ENCODE assay signal across 10 cellular contexts in genomic region chr12:108468149-108468968, GRCh38. TPM values are rescaled to one million over a fixed set of nuclear protein-coding genes. Genes with fewer than 3 reads are reported as not detected.
DNase-seq lines count a peak whose midpoint lies in the region; ATAC-seq and FAIRE-seq lines count a peak whose summit lies in the region.
"Had no signal": no experiment of that assay in that cellular context is flagged by ENCODE, and none has a peak within 500 bp of the region (broad histone marks: within the 10 kb centered on the region; RNA-seq: fewer than 3 reads in every experiment).

No MANE protein-coding gene starts in this region.

- DNase-seq in ELF-1 (ENCODE audit: low read depth, low spot score) (peak; percentile 53), HTR-8/SVneo (ENCODE audit: insufficient read length, low spot score) (peak; percentile 51), amniotic epithelial cell (ENCODE audit: low read depth) (peak; percentile 21), immature natural killer cell (peak; percentile 15 to 38 (median 24)), NCI-H2029 (lab: John Stamatoyannopoulos, UW) (no peak), mesenteric fat pad (ENCODE audit: low spot score) (no peak)
- no peak for DNase-seq in effector memory CD4-positive, alpha-beta T cell
- DNase-seq: activated naive CD8-positive, alpha-beta T cell treated with anti-CD3 and anti-CD28 coated beads for 36 hours had no signal

- no peak overlapping the region for H3K27ac Mint-ChIP-seq in immature natural killer cell
- H3K27ac Mint-ChIP-seq: activated naive CD8-positive, alpha-beta T cell treated with anti-CD3 and anti-CD28 coated beads for 36 hours had no signal

- no peaks in the 10 kb centered on the region for H3K4me1 ChIP-seq in effector memory CD4-positive, alpha-beta T cell (ENCODE audit: control insufficient read depth, insufficient read depth, low read length, poor library complexity, severe bottlenecking)

- H3K36me3 ChIP-seq in effector memory CD4-positive, alpha-beta T cell (ENCODE audit: control insufficient read depth, insufficient read depth, low read length): no peaks in the 10 kb centered on the region

- no peaks in the 10 kb centered on the region for H3K27me3 ChIP-seq in effector memory CD4-positive, alpha-beta T cell (replicated peaks; ENCODE audit: control insufficient read depth, insufficient read depth, low read length, poor library complexity, severe bottlenecking)

- peaks cover 2 to 20% (median 16%) of the 10 kb centered on the region in 3 donors for H3K27me3 Mint-ChIP-seq in immature natural killer cell (ENCODE audit: low read depth in 3 of 3)

- no peak overlapping the region for H3K27ac ChIP-seq in effector memory CD4-positive, alpha-beta T cell (ENCODE audit: insufficient read depth, low read length, poor library complexity, severe bottlenecking)

- H3K9me3 ChIP-seq in effector memory CD4-positive, alpha-beta T cell (ENCODE audit: control insufficient read depth, low read length): no peaks in the 10 kb centered on the region

- no peak for ATAC-seq in HG03095 (IDR thresholded peaks at IDR 0.05; ENCODE audit: unreplicated experiment)

- FAIRE-seq in HTR-8/SVneo (lab: Jason Lieb, UNC): no peak
- FAIRE-seq: RCC 7860 had no signal

- no peak overlapping the region for H3K4me3 ChIP-seq in effector memory CD4-positive, alpha-beta T cell (ENCODE audit: insufficient read depth, low read depth, low read length, poor library complexity, severe bottlenecking)

- H3K36me3 Mint-ChIP-seq in immature natural killer cell: no peaks in the 10 kb centered on the region
- H3K36me3 Mint-ChIP-seq: activated naive CD8-positive, alpha-beta T cell treated with anti-CD3 and anti-CD28 coated beads for 36 hours had no signal

- H3K4me3 Mint-ChIP-seq in immature natural killer cell: no peak overlapping the region
- H3K4me3 Mint-ChIP-seq: activated naive CD8-positive, alpha-beta T cell treated with anti-CD3 and anti-CD28 coated beads for 36 hours had no signal

- H3K9me3 Mint-ChIP-seq in immature natural killer cell: no peaks in the 10 kb centered on the region
- H3K9me3 Mint-ChIP-seq: activated naive CD8-positive, alpha-beta T cell treated with anti-CD3 and anti-CD28 coated beads for 36 hours had no signal

- H3K4me1 Mint-ChIP-seq in immature natural killer cell: no peaks in the 10 kb centered on the region
- H3K4me1 Mint-ChIP-seq: activated naive CD8-positive, alpha-beta T cell treated with anti-CD3 and anti-CD28 coated beads for 36 hours had no signal

RNA-seq across cellular contexts. Expression of gene FICD, which starts 46.7 kb away (rescaled TPM):
- 1 to 10 TPM; 1.3 to 6.7 (median 2.3) TPM for polyA plus RNA-seq in immature natural killer cell
- 14.1 TPM for total RNA-seq in mesenteric fat pad

Comparison
In these comparisons a context has a peak if more than half of its experiments do, and no peak if none do; other contexts are left out.
1. DNase-seq: peak in ELF-1 (single experiment), HTR-8/SVneo (single experiment), amniotic epithelial cell (single experiment) and immature natural killer cell (3 of 3); none in NCI-H2029 (single experiment), effector memory CD4-positive, alpha-beta T cell (0 of 3) and mesenteric fat pad (single experiment).